In the genomic region with DNA sequence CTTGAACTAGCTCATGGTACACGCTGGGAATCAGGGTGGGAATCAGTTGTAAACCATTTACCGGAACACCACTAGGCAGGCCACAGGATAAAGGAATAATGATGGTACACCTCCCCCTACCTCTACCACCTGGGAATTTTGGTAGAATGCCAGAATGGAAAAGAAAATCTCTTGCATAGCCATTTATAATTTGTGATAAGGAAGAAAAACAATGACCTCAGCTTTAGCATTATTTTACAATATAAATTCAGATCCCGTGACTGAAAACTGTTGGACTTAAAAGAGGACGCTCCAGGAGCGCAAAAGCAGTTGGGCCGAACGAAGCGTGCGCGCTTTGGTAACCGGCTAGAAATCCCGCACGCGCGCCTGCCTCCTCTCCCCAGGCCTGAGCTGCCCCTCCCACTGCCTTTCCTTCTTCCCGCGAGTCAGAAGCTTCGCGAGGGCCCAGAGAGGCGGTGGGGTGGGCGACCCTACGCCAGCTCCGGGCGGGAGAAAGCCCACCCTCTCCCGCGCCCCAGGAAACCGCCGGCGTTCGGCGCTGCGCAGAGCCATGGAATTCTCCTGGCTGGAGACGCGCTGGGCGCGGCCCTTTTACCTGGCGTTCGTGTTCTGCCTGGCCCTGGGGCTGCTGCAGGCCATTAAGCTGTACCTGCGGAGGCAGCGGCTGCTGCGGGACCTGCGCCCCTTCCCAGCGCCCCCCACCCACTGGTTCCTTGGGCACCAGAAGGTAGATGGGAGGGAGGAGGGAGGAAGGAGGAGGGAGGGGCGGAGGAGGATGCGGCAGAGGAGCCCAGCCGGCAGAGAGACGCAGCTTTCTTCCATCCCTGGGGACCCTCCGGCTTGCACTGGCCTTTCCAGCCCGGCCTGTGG, we compare ENCODE assay signal across 9 cellular contexts. TPM values are rescaled to one million over a fixed set of nuclear protein-coding genes. Genes with fewer than 3 reads are reported as not detected.
DNase-seq lines count a peak whose midpoint lies in the region; ATAC-seq, FAIRE-seq and TF ChIP-seq lines count a peak whose summit lies in the region.
"Had no signal": no experiment of that assay in that cellular context is flagged by ENCODE, and none has a peak within 500 bp of the region (broad histone marks: within the 10 kb centered on the region; RNA-seq: fewer than 3 reads in every experiment).

A gene with protein sequence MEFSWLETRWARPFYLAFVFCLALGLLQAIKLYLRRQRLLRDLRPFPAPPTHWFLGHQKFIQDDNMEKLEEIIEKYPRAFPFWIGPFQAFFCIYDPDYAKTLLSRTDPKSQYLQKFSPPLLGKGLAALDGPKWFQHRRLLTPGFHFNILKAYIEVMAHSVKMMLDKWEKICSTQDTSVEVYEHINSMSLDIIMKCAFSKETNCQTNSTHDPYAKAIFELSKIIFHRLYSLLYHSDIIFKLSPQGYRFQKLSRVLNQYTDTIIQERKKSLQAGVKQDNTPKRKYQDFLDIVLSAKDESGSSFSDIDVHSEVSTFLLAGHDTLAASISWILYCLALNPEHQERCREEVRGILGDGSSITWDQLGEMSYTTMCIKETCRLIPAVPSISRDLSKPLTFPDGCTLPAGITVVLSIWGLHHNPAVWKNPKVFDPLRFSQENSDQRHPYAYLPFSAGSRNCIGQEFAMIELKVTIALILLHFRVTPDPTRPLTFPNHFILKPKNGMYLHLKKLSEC (plus strand): TSS at position 402 of the 870 bp plus-strand sequence. CDS start 149 bp downstream, at position 551.

- 0% methylated on average over 8 of the region's 49 CpGs for WGBS in mammary epithelial cell (ENCODE audit: low coverage, missing lambda C conversion rate)
- 1 to 3% (median 3%) methylated on average over 43 to 49 of the region's 49 CpGs for whole genome bisulfite sequencing in small intestine, 3 donors

- H3K27ac Mint-ChIP-seq in activated CD8-positive, alpha-beta T cell treated with anti-CD3 and anti-CD28 coated beads for 36 hours, result no peak within 1 kb of the TSS
- H3K27ac Mint-ChIP-seq: activated naive CD8-positive, alpha-beta T cell treated with anti-CD3 and anti-CD28 coated beads, Interleukin-2, amount 50 U/mL, for 24 hours had no signal

- FAIRE-seq in small intestine (lab: Jason Lieb, UNC), result no peak

- no peak for DNase-seq in mammary epithelial cell
- DNase-seq in iPS-NIHi7 (ENCODE audit: extremely low spot score), result peak; percentile 62
- peak; percentile 22 for DNase-seq in small intestine
- DNase-seq in OCI-M1 (lab: John Stamatoyannopoulos, UW), result no peak
- no peak for DNase-seq in activated CD8-positive, alpha-beta T cell treated with anti-CD3 and anti-CD28 coated beads for 36 hours
- DNase-seq in stimulated activated naive CD4-positive, alpha-beta T cell (lab: John Stamatoyannopoulos, UW), result no peak
- DNase-seq in stimulated activated CD4-positive, alpha-beta T cell treated with anti-CD3 and anti-CD28 coated beads, Interleukin-4, amount 100 ng/mL, for 4 hours, result no peak
- DNase-seq: activated naive CD8-positive, alpha-beta T cell treated with anti-CD3 and anti-CD28 coated beads, Interleukin-2, amount 50 U/mL, for 24 hours had no signal

- H3K27me3 Mint-ChIP-seq in activated CD8-positive, alpha-beta T cell treated with anti-CD3 and anti-CD28 coated beads for 36 hours, result peaks cover 22% of the 10 kb centered on the region

- H3K36me3 Mint-ChIP-seq in activated CD8-positive, alpha-beta T cell treated with anti-CD3 and anti-CD28 coated beads for 36 hours (ENCODE audit: low read depth), result no peaks in the 10 kb centered on the region

- no peak for ATAC-seq in activated CD8-positive, alpha-beta T cell treated with anti-CD3 and anti-CD28 coated beads for 36 hours
- ATAC-seq: activated naive CD8-positive, alpha-beta T cell treated with anti-CD3 and anti-CD28 coated beads, Interleukin-2, amount 50 U/mL, for 24 hours had no signal

- H3K4me3 Mint-ChIP-seq in activated CD8-positive, alpha-beta T cell treated with anti-CD3 and anti-CD28 coated beads for 36 hours, result no peak within 1 kb of the TSS
- H3K4me3 Mint-ChIP-seq: activated naive CD8-positive, alpha-beta T cell treated with anti-CD3 and anti-CD28 coated beads, Interleukin-2, amount 50 U/mL, for 24 hours had no signal

- peak within 1 kb of the TSS; percentile 92 for H3K4me2 ChIP-seq in mammary epithelial cell (ENCODE audit: insufficient read depth, low read depth, low read length)

- H3K4me1 Mint-ChIP-seq in activated CD8-positive, alpha-beta T cell treated with anti-CD3 and anti-CD28 coated beads for 36 hours (ENCODE audit: low read depth), result no peaks in the 10 kb centered on the region

- CTCF ChIA-PET in mammary epithelial cell (lab: Charles Lee; ENCODE audit: low non-redundant PET), result no interaction called here
- CTCF ChIA-PET in activated CD8-positive, alpha-beta T cell treated with anti-CD3 and anti-CD28 coated beads for 36 hours (lab: Charles Lee), result interaction anchor here (1.1 kb wide), 1 partner anchor 13 kb away, joined by 3 read pairs; no protein-coding TSS in a partner anchor

- H3K9me3 Mint-ChIP-seq in activated CD8-positive, alpha-beta T cell treated with anti-CD3 and anti-CD28 coated beads for 36 hours, result no peaks in the 10 kb centered on the region
- H3K9me3 Mint-ChIP-seq: activated naive CD8-positive, alpha-beta T cell treated with anti-CD3 and anti-CD28 coated beads, Interleukin-2, amount 50 U/mL, for 24 hours had no signal

- in situ Hi-C loops in mammary epithelial cell (cut with MboI; ENCODE audit: low sequenced_read_pairs in 2 of 2), result loop anchor here in 1 of 2 donors (25.0 kb wide), 1 partner anchor 586 kb away; no protein-coding TSS in a partner anchor

- H3K27me3 ChIP-seq in HUES6 (ENCODE audit: control insufficient read depth, insufficient read depth, low read length) (peaks cover 39% of the 10 kb centered on the region), mammary epithelial cell (ENCODE audit: insufficient read depth, low read length) (peaks cover 4% of the 10 kb centered on the region), small intestine (ENCODE audit: control insufficient read depth in 2 of 2, insufficient read depth in 2 of 2, low read length in 2 of 2) (peaks cover 0 to 4% of the 10 kb centered on the region in 2 donors)

- BruUV-seq in mammary epithelial cell (replicated peaks; lab: Mats Ljungman, UMichigan), result no TSS peak

- H3K9me3 ChIP-seq in HUES6 (ENCODE audit: control insufficient read depth, insufficient read depth, low read depth, low read length) (no peaks in the 10 kb centered on the region), mammary epithelial cell (replicated peaks; ENCODE audit: insufficient read depth, low read length) (no peaks in the 10 kb centered on the region), small intestine (ENCODE audit: control insufficient read depth, low read depth) (no peaks in the 10 kb centered on the region)

- dilution Hi-C loops in mammary epithelial cell (cut with HindIII; ENCODE audit: low sequenced_read_pairs), result no loop called here

- intact Hi-C loops in mammary epithelial cell (cut with micrococcal nuclease), result loop anchor here (5.0 kb wide), 1 partner anchor 146 kb away; no protein-coding TSS in a partner anchor
- intact Hi-C loops in activated CD8-positive, alpha-beta T cell treated with anti-CD3 and anti-CD28 coated beads for 36 hours (cut with micrococcal nuclease), result no loop called here

- H3K27ac ChIP-seq in HUES6 (ENCODE audit: low read depth, low read length) (no peak within 1 kb of the TSS), mammary epithelial cell (ENCODE audit: insufficient read depth, low read depth, low read length) (no peak within 1 kb of the TSS), small intestine (ENCODE audit: low read depth in 1 of 2, low read length in 1 of 2) (peak within 1 kb of the TSS in 1 of 2 donors; percentile 35)

- H3K9ac ChIP-seq in HUES6 (ENCODE audit: low read length), result peak within 1 kb of the TSS; percentile 53
- H3K9ac ChIP-seq in mammary epithelial cell (ENCODE audit: insufficient read depth, low read length), result no peak within 1 kb of the TSS

- H3K79me2 ChIP-seq in mammary epithelial cell (ENCODE audit: insufficient read depth, low read length), result no peaks in the 10 kb centered on the region

- POLR2A ChIA-PET in activated CD8-positive, alpha-beta T cell treated with anti-CD3 and anti-CD28 coated beads for 36 hours (lab: Charles Lee), result no interaction called here

- H3K36me3 ChIP-seq in HUES6 (ENCODE audit: control insufficient read depth, insufficient read depth, low read length) (no peaks in the 10 kb centered on the region), mammary epithelial cell (ENCODE audit: insufficient read depth, low read length) (no peaks in the 10 kb centered on the region), small intestine (ENCODE audit: control insufficient read depth in 2 of 2, insufficient read depth in 2 of 2, low read length in 2 of 2) (no peaks in the 10 kb centered on the region)

- no peaks in the 10 kb centered on the region for H4K20me1 ChIP-seq in mammary epithelial cell (ENCODE audit: insufficient read depth, low read length)

- peak within 1 kb of the TSS; percentile 62 for H3K4me3 ChIP-seq in HUES6 (ENCODE audit: low read depth, low read length)
- H3K4me3 ChIP-seq in mammary epithelial cell (replicated peaks in 1 of 3; ENCODE audit: insufficient read depth in 1 of 3, low read depth in 2 of 3, low read length in 3 of 3), result peak within 1 kb of the TSS; percentile 42 to 47 (median 44)
- peak within 1 kb of the TSS in 1 of 2 donors; percentile 23 for H3K4me3 ChIP-seq in small intestine (ENCODE audit: low read depth in 1 of 2, low read length in 2 of 2)

- no peak for TF ChIP-seq CTCF in mammary epithelial cell (conservative IDR thresholded peaks at IDR 0.05 in 1 of 2, IDR thresholded peaks at IDR 0.05 in 1 of 2; ENCODE audit: extremely low read depth in 1 of 2, insufficient read depth in 1 of 2, low read depth in 1 of 2, low read length in 2 of 2)
- no peak for TF ChIP-seq CTCF in activated CD8-positive, alpha-beta T cell treated with anti-CD3 and anti-CD28 coated beads for 36 hours (IDR thresholded peaks at IDR 0.05)

- peak within 1 kb of the TSS; percentile 88 for H2AFZ ChIP-seq in mammary epithelial cell (ENCODE audit: low read depth, low read length)

- H3K4me1 ChIP-seq in HUES6 (ENCODE audit: control insufficient read depth, insufficient read depth, low read length), result peaks cover 13% of the 10 kb centered on the region; the same call in 1 of the 2 replicates
- H3K4me1 ChIP-seq in mammary epithelial cell (ENCODE audit: insufficient read depth, low read length), result peaks cover 8% of the 10 kb centered on the region
- no peaks in the 10 kb centered on the region for H3K4me1 ChIP-seq in small intestine (ENCODE audit: control insufficient read depth in 2 of 2, insufficient read depth in 1 of 2, low read depth in 1 of 2, low read length in 1 of 2)

RNA-seq across cellular contexts. Expression of the gene that starts here (rescaled TPM):
- total RNA-seq in mammary epithelial cell, result under 1 TPM in 1 of 2 donors, not detected in 1; under 0.01 TPM
- polyA plus RNA-seq in mammary epithelial cell (0.22 TPM), small intestine (1 to 10 TPM in 1 of 3 donors, under 1 TPM in 1, not detected in 1; 0.67 to 5.5 TPM)
- polyA minus RNA-seq in mammary epithelial cell, result not detected
- not detected for total RNA-seq in activated CD8-positive, alpha-beta T cell treated with anti-CD3 and anti-CD28 coated beads for 36 hours

Comparison
In these comparisons a context has a peak if more than half of its experiments do, and no peak if none do; other contexts are left out.
1. DNase-seq: peak in iPS-NIHi7 (single experiment) and small intestine (single experiment); none in mammary epithelial cell (single experiment), OCI-M1 (single experiment), activated CD8-positive, alpha-beta T cell treated with anti-CD3 and anti-CD28 coated beads for 36 hours (single experiment), stimulated activated naive CD4-positive, alpha-beta T cell (0 of 6) and stimulated activated CD4-positive, alpha-beta T cell treated with anti-CD3 and anti-CD28 coated beads, Interleukin-4, amount 100 ng/mL, for 4 hours (0 of 2).